30 cellular contexts compared by ENCODE assay signal in genomic region chrX:108198420-108198819, GRCh38.
DNase-seq lines count a peak whose midpoint lies in the region; ATAC-seq and TF ChIP-seq lines count a peak whose summit lies in the region.
"Had no signal": no experiment of that assay in that cellular context is flagged by ENCODE, and none has a peak within 500 bp of the region (broad histone marks: within the 10 kb centered on the region; RNA-seq: fewer than 3 reads in every experiment).

No MANE protein-coding gene starts in this region.

- H3K9me3 ChIP-seq in adipocyte (ENCODE audit: control insufficient read depth, low read length): no peaks in the 10 kb centered on the region
- no peaks in the 10 kb centered on the region for H3K9me3 ChIP-seq in mesenchymal stem cell (ENCODE audit: control insufficient read depth, low read length)
- H3K9me3 ChIP-seq in testis: no peaks in the 10 kb centered on the region
- H3K9me3 ChIP-seq: esophagus squamous epithelium, heart left ventricle, lower lobe of right lung, psoas muscle had no signal

- H3K79me1 ChIP-seq in mesenchymal stem cell (replicated peaks; ENCODE audit: low read length, poor library complexity, severe bottlenecking): no peaks in the 10 kb centered on the region

- H3K18ac ChIP-seq in mesenchymal stem cell (ENCODE audit: low read depth in 1 of 2, low read length in 2 of 2): no peak overlapping the region

- H2BK15ac ChIP-seq in mesenchymal stem cell (ENCODE audit: low read depth, poor library complexity, severe bottlenecking): no peak overlapping the region

- no peak overlapping the region for H3K4me2 ChIP-seq in mesenchymal stem cell (ENCODE audit: low read length, poor library complexity, severe bottlenecking)

- DNase-seq in adipocyte (ENCODE audit: low read depth) (peak; percentile 57), fibroblast of pulmonary artery (ENCODE audit: low read depth) (peak; percentile 76), mesenchymal stem cell (peak; percentile 3), testis (peak; percentile 86), activated gamma-delta T cell treated with Interleukin-2 at 50 U/mL for 16 hours (no peak)
- DNase-seq in activated naive CD8-positive, alpha-beta T cell treated with anti-CD3 and anti-CD28 coated beads for 36 hours: no peak
- DNase-seq: activated B cell treated with CpG ODN at 0.5 μM for 24 hours; activated CD4-positive, alpha-beta T cell treated with anti-CD3 and anti-CD28 coated beads, Interleukin-2, amount 10 ng/mL, durations not matched to agents 7 days and 5 days; activated gamma-delta T cell; activated naive CD8-positive, alpha-beta T cell treated with anti-CD3 and anti-CD28 coated beads, Interleukin-2, amount 50 U/mL, for 24 hours; activated T-cell treated with anti-CD3 and anti-CD28 coated beads, Interleukin-2, amount 50 U/mL, for 1 hour; CD4-positive, alpha-beta memory T cell; DND-41; esophagus squamous epithelium; H9; heart left ventricle; lower lobe of right lung; naive thymus-derived CD4-positive, alpha-beta T cell; NCI-H2029; NCI-H524; NK-92 treated with Interleukin-12 subunit alpha and Interleukin-12 subunit beta, amount 100 ng/mL, for 24 hours; PC-3; psoas muscle; stimulated activated CD4-positive, alpha-beta T cell treated with anti-CD3 and anti-CD28 coated beads, Interleukin-1b, Interleukin-23, amount 100 ng/mL, for 48 hours; stimulated activated naive CD8-positive, alpha-beta T cell treated with anti-CD3 and anti-CD28 coated beads, Interleukin-15, Interleukin-2, amounts not matched to agents 100 U/mL and 50 U/mL, for 24 hours had no signal

- H4K91ac ChIP-seq in mesenchymal stem cell (ENCODE audit: low read length): no peak overlapping the region

- TF ChIP-seq CTCF in fibroblast of pulmonary artery (IDR thresholded peaks at IDR 0.05; ENCODE audit: low read length, missing control alignments) (no peak), testis (IDR thresholded peaks at IDR 0.05) (no peak)

- no peak overlapping the region for H3K4me3 Mint-ChIP-seq in activated naive CD8-positive, alpha-beta T cell treated with anti-CD3 and anti-CD28 coated beads for 36 hours
- H3K4me3 Mint-ChIP-seq: activated B cell treated with CpG ODN at 0.5 μM for 24 hours; activated CD4-positive, alpha-beta T cell treated with anti-CD3 and anti-CD28 coated beads, Interleukin-2, amount 10 ng/mL, durations not matched to agents 7 days and 5 days; activated naive CD8-positive, alpha-beta T cell treated with anti-CD3 and anti-CD28 coated beads, Interleukin-2, amount 50 U/mL, for 24 hours; CD4-positive, alpha-beta memory T cell; central memory CD8-positive, alpha-beta T cell; H9; naive thymus-derived CD4-positive, alpha-beta T cell had no signal

- peaks cover 7% of the 10 kb centered on the region for H3K27me3 Mint-ChIP-seq in activated naive CD8-positive, alpha-beta T cell treated with anti-CD3 and anti-CD28 coated beads for 36 hours
- H3K27me3 Mint-ChIP-seq: activated B cell treated with CpG ODN at 0.5 μM for 24 hours; central memory CD8-positive, alpha-beta T cell had no signal

- H3K27me3 ChIP-seq in adipocyte (replicated peaks; ENCODE audit: control insufficient read depth, insufficient read depth, low read length) (peaks cover 18% of the 10 kb centered on the region), mesenchymal stem cell (ENCODE audit: control insufficient read depth in 1 of 2, insufficient read depth in 1 of 2, low read length in 2 of 2) (peaks cover 0 to 43% of the 10 kb centered on the region in 2 experiments), testis (no peaks in the 10 kb centered on the region)
- H3K27me3 ChIP-seq: esophagus squamous epithelium had no signal

- H2BK12ac ChIP-seq in mesenchymal stem cell (ENCODE audit: low read length in 2 of 2): no peak overlapping the region

- no peak for TF ChIP-seq POLR2A in testis (IDR thresholded peaks at IDR 0.05)

- H2AFZ ChIP-seq in mesenchymal stem cell (ENCODE audit: low read depth, low read length): no peak overlapping the region

- H3K4ac ChIP-seq in mesenchymal stem cell (ENCODE audit: low read depth in 1 of 2, low read length in 2 of 2): no peak overlapping the region

- H2BK5ac ChIP-seq in mesenchymal stem cell (ENCODE audit: low read depth, low read length, poor library complexity, severe bottlenecking): no peak overlapping the region

- no peaks in the 10 kb centered on the region for H3K36me3 Mint-ChIP-seq in activated naive CD8-positive, alpha-beta T cell treated with anti-CD3 and anti-CD28 coated beads for 36 hours
- H3K36me3 Mint-ChIP-seq: CD4-positive, alpha-beta memory T cell; naive thymus-derived CD4-positive, alpha-beta T cell had no signal

- no peaks in the 10 kb centered on the region for H3K9me3 Mint-ChIP-seq in activated naive CD8-positive, alpha-beta T cell treated with anti-CD3 and anti-CD28 coated beads for 36 hours
- H3K9me3 Mint-ChIP-seq: activated B cell treated with CpG ODN at 0.5 μM for 24 hours; activated CD4-positive, alpha-beta T cell treated with anti-CD3 and anti-CD28 coated beads, Interleukin-2, amount 10 ng/mL, durations not matched to agents 7 days and 5 days; activated naive CD8-positive, alpha-beta T cell treated with anti-CD3 and anti-CD28 coated beads, Interleukin-2, amount 50 U/mL, for 24 hours; CD4-positive, alpha-beta memory T cell; central memory CD8-positive, alpha-beta T cell; H9; naive thymus-derived CD4-positive, alpha-beta T cell had no signal

- H3K4me3 ChIP-seq in adipocyte (ENCODE audit: low read length) (peak overlapping the region; percentile 45), fibroblast of pulmonary artery (replicated peaks; ENCODE audit: low read depth, low read length) (no peak overlapping the region), mesenchymal stem cell (ENCODE audit: insufficient read depth in 1 of 2, low read depth in 1 of 2, low read length in 2 of 2) (no peak overlapping the region), testis (no peak overlapping the region)
- H3K4me3 ChIP-seq: esophagus squamous epithelium, heart left ventricle, lower lobe of right lung, psoas muscle, SK-N-MC, skin epidermis had no signal

- H3K27ac Mint-ChIP-seq in activated naive CD8-positive, alpha-beta T cell treated with anti-CD3 and anti-CD28 coated beads for 36 hours: no peak overlapping the region
- H3K27ac Mint-ChIP-seq: activated B cell treated with CpG ODN at 0.5 μM for 24 hours; activated CD4-positive, alpha-beta T cell treated with anti-CD3 and anti-CD28 coated beads, Interleukin-2, amount 10 ng/mL, durations not matched to agents 7 days and 5 days; activated naive CD8-positive, alpha-beta T cell treated with anti-CD3 and anti-CD28 coated beads, Interleukin-2, amount 50 U/mL, for 24 hours; CD4-positive, alpha-beta memory T cell; H9; naive thymus-derived CD4-positive, alpha-beta T cell had no signal

- no peak overlapping the region for H2BK120ac ChIP-seq in mesenchymal stem cell (ENCODE audit: low read depth, low read length)

- H4K8ac ChIP-seq in mesenchymal stem cell (ENCODE audit: low read length): no peak overlapping the region

- WGBS in mesenchymal stem cell: no CpG with 5 or more reads among the region's 1 CpG
- WGBS in testis, 2 donors: 60% methylated on average over 1 of the region's 1 CpG; no CpG with 5 or more reads in 1 of the 2 donors

- H3K4me1 ChIP-seq in adipocyte (ENCODE audit: control insufficient read depth, insufficient read depth, low read length) (peaks cover 20% of the 10 kb centered on the region), mesenchymal stem cell (ENCODE audit: control insufficient read depth, insufficient read depth, low read depth, low read length) (no peaks in the 10 kb centered on the region), testis (peaks cover 10% of the 10 kb centered on the region)
- H3K4me1 ChIP-seq: esophagus squamous epithelium, heart left ventricle, lower lobe of right lung, psoas muscle had no signal

- intact Hi-C loops in testis (cut with DNase I; ENCODE audit: low total_unique reads): no loop called here

- H3K4me1 Mint-ChIP-seq in activated naive CD8-positive, alpha-beta T cell treated with anti-CD3 and anti-CD28 coated beads for 36 hours: no peaks in the 10 kb centered on the region
- H3K4me1 Mint-ChIP-seq: activated B cell treated with CpG ODN at 0.5 μM for 24 hours; activated CD4-positive, alpha-beta T cell treated with anti-CD3 and anti-CD28 coated beads, Interleukin-2, amount 10 ng/mL, durations not matched to agents 7 days and 5 days; activated naive CD8-positive, alpha-beta T cell treated with anti-CD3 and anti-CD28 coated beads, Interleukin-2, amount 50 U/mL, for 24 hours; CD4-positive, alpha-beta memory T cell; central memory CD8-positive, alpha-beta T cell; naive thymus-derived CD4-positive, alpha-beta T cell had no signal

- ATAC-seq in GM21737 (IDR thresholded peaks at IDR 0.05; ENCODE audit: unreplicated experiment): no peak
- no peak for ATAC-seq in GM19395 (IDR thresholded peaks at IDR 0.05; ENCODE audit: unreplicated experiment)
- ATAC-seq: activated naive CD8-positive, alpha-beta T cell treated with anti-CD3 and anti-CD28 coated beads, Interleukin-2, amount 50 U/mL, for 24 hours; heart left ventricle; lower lobe of right lung; naive thymus-derived CD4-positive, alpha-beta T cell; PC-3; psoas muscle; stimulated activated naive CD8-positive, alpha-beta T cell treated with anti-CD3 and anti-CD28 coated beads, Interleukin-15, Interleukin-2, amounts not matched to agents 100 U/mL and 50 U/mL, for 24 hours had no signal

- no peak overlapping the region for H3K23ac ChIP-seq in mesenchymal stem cell (ENCODE audit: low read length in 2 of 2)

- H3K27ac ChIP-seq in mesenchymal stem cell (ENCODE audit: low read length, poor library complexity, severe bottlenecking) (no peak overlapping the region), testis (peak overlapping the region; percentile 50 to 74)
- H3K27ac ChIP-seq: esophagus squamous epithelium, heart left ventricle, lower lobe of right lung, psoas muscle, SK-N-MC, skin epidermis had no signal

- peak overlapping the region; percentile 27 for H2AK5ac ChIP-seq in mesenchymal stem cell (ENCODE audit: low read length, severe bottlenecking)

- H3K9ac ChIP-seq in adipocyte (ENCODE audit: low read length) (peak overlapping the region; percentile 77), mesenchymal stem cell (ENCODE audit: low read length) (peak overlapping the region; percentile 57)

- H3K36me3 ChIP-seq in adipocyte (ENCODE audit: control insufficient read depth, insufficient read depth, low read length, severe bottlenecking) (no peaks in the 10 kb centered on the region), mesenchymal stem cell (ENCODE audit: control insufficient read depth in 1 of 2, insufficient read depth in 2 of 2, low read depth in 1 of 2, low read length in 2 of 2) (no peaks in the 10 kb centered on the region), testis (ENCODE audit: low read depth, missing control alignments) (no peaks in the 10 kb centered on the region)
- H3K36me3 ChIP-seq: esophagus squamous epithelium, heart left ventricle, lower lobe of right lung had no signal

- H3K14ac ChIP-seq in mesenchymal stem cell (ENCODE audit: low read length in 2 of 2): no peak overlapping the region

Comparison
In these comparisons a context has a peak if more than half of its experiments do, and no peak if none do; other contexts are left out.
1. DNase-seq: peak in adipocyte (single experiment), fibroblast of pulmonary artery (single experiment), mesenchymal stem cell (single experiment) and testis (single experiment); none in activated gamma-delta T cell treated with Interleukin-2 at 50 U/mL for 16 hours (single experiment) and activated naive CD8-positive, alpha-beta T cell treated with anti-CD3 and anti-CD28 coated beads for 36 hours (single experiment).